14 cellular contexts compared by ENCODE assay signal in genomic region chr17:82316651-82317393, GRCh38. TPM values are rescaled to one million over a fixed set of nuclear protein-coding genes. Genes with fewer than 3 reads are reported as not detected.
DNase-seq lines count a peak whose midpoint lies in the region; ATAC-seq and TF ChIP-seq lines count a peak whose summit lies in the region.
"Had no signal": no experiment of that assay in that cellular context is flagged by ENCODE, and none has a peak within 500 bp of the region (broad histone marks: within the 10 kb centered on the region; RNA-seq: fewer than 3 reads in every experiment).

No MANE protein-coding gene starts in this region.

- H3K36me3 ChIP-seq in mucosa of descending colon (ENCODE audit: low read depth) (no peaks in the 10 kb centered on the region), vagina (no peaks in the 10 kb centered on the region), suprapubic skin (no peaks in the 10 kb centered on the region)

- TF ChIP-seq POLR2A in vagina (IDR thresholded peaks at IDR 0.05) (no peak), suprapubic skin (IDR thresholded peaks at IDR 0.05) (no peak)

- H3K36me3 Mint-ChIP-seq in activated T-helper 2 cell treated with anti-CD3 and anti-CD28 coated beads, Interferon-gamma antibody, Interleukin-2, Interleukin-4, amounts not matched to agents 10 μg/mL and 5 μg/mL and 100 μg/mL, durations not matched to agents 14 hours and 24 hours and 36 hours (ENCODE audit: low read depth), result peaks cover 33% of the 10 kb centered on the region

- H3K4me3 Mint-ChIP-seq in activated T-helper 2 cell treated with anti-CD3 and anti-CD28 coated beads, Interferon-gamma antibody, Interleukin-2, Interleukin-4, amounts not matched to agents 10 μg/mL and 5 μg/mL and 100 μg/mL, durations not matched to agents 14 hours and 24 hours and 36 hours (ENCODE audit: low read depth), result no peak overlapping the region

- no peaks in the 10 kb centered on the region for H3K27me3 ChIP-seq in vagina
- peaks cover 55% of the 10 kb centered on the region for H3K27me3 ChIP-seq in suprapubic skin

- no peak overlapping the region for H3K27ac Mint-ChIP-seq in activated T-helper 2 cell treated with anti-CD3 and anti-CD28 coated beads, Interferon-gamma antibody, Interleukin-2, Interleukin-4, amounts not matched to agents 10 μg/mL and 5 μg/mL and 100 μg/mL, durations not matched to agents 14 hours and 24 hours and 36 hours

- WGBS in suprapubic skin, result 25% methylated on average over 4 of the region's 29 CpGs

- no peak for TF ChIP-seq EP300 in suprapubic skin (IDR thresholded peaks at IDR 0.05)

- intact Hi-C loops in activated T-helper 2 cell treated with anti-CD3 and anti-CD28 coated beads, Interferon-gamma antibody, Interleukin-2, Interleukin-4, amounts not matched to agents 10 μg/mL and 5 μg/mL and 100 μg/mL, durations not matched to agents 14 hours and 24 hours and 36 hours (cut with micrococcal nuclease), result loop anchor here (1.0 kb wide), 1 partner anchor 15 kb away; no protein-coding TSS in a partner anchor
- intact Hi-C loops in mucosa of descending colon (cut with DNase I, micrococcal nuclease) (no loop called here), vagina (cut with DNase I) (no loop called here)

- peak; percentile 3 for ATAC-seq in mucosa of descending colon

- H3K27me3 Mint-ChIP-seq in activated T-helper 2 cell treated with anti-CD3 and anti-CD28 coated beads, Interferon-gamma antibody, Interleukin-2, Interleukin-4, amounts not matched to agents 10 μg/mL and 5 μg/mL and 100 μg/mL, durations not matched to agents 14 hours and 24 hours and 36 hours (ENCODE audit: low read depth), result no peaks in the 10 kb centered on the region

- no peaks in the 10 kb centered on the region for H3K9me3 ChIP-seq in mucosa of descending colon
- no peaks in the 10 kb centered on the region for H3K9me3 ChIP-seq in vagina
- H3K9me3 ChIP-seq in suprapubic skin, result no peaks in the 10 kb centered on the region

- no peak overlapping the region for H3K27ac ChIP-seq in vagina
- H3K27ac ChIP-seq in suprapubic skin, result no peak overlapping the region

- H3K4me1 Mint-ChIP-seq in activated T-helper 2 cell treated with anti-CD3 and anti-CD28 coated beads, Interferon-gamma antibody, Interleukin-2, Interleukin-4, amounts not matched to agents 10 μg/mL and 5 μg/mL and 100 μg/mL, durations not matched to agents 14 hours and 24 hours and 36 hours (ENCODE audit: low read depth), result peaks cover 15% of the 10 kb centered on the region

- TF ChIP-seq CTCF in mucosa of descending colon (IDR thresholded peaks at IDR 0.05) (no peak), vagina (IDR thresholded peaks at IDR 0.05) (no peak), suprapubic skin (IDR thresholded peaks at IDR 0.05) (no peak)

- H3K4me3 ChIP-seq in mucosa of descending colon (no peak overlapping the region), vagina (peak overlapping the region; percentile 1 to 9), suprapubic skin (no peak overlapping the region)

- no peaks in the 10 kb centered on the region for H3K9me3 Mint-ChIP-seq in activated T-helper 2 cell treated with anti-CD3 and anti-CD28 coated beads, Interferon-gamma antibody, Interleukin-2, Interleukin-4, amounts not matched to agents 10 μg/mL and 5 μg/mL and 100 μg/mL, durations not matched to agents 14 hours and 24 hours and 36 hours

- DNase-seq in stimulated activated CD4-positive, alpha-beta T cell treated with anti-CD3 and anti-CD28 coated beads, Interleukin-15, amount 100 ng/mL, for 24 hours, result peak; percentile 53
- no peak for DNase-seq in stimulated activated CD4-positive, alpha-beta T cell treated with anti-CD3 and anti-CD28 coated beads, Interleukin-4, amount 100 ng/mL, for 4 hours
- peak; percentile 31 for DNase-seq in activated T-helper 2 cell treated with anti-CD3 and anti-CD28 coated beads, Interferon-gamma antibody, Interleukin-2, Interleukin-4, amounts not matched to agents 10 μg/mL and 5 μg/mL and 100 μg/mL, durations not matched to agents 14 hours and 24 hours and 36 hours (ENCODE audit: low spot score)
- DNase-seq in mucosa of descending colon, result no peak
- no peak for DNase-seq in vagina (ENCODE audit: extremely low spot score in 2 of 2)
- DNase-seq in suprapubic skin (ENCODE audit: low spot score in 2 of 2), result no peak
- DNase-seq in GOT3 (lab: John Stamatoyannopoulos, UW), result no peak
- no peak for DNase-seq in NCI-H1436 (lab: John Stamatoyannopoulos, UW)
- DNase-seq: cortex of kidney, NCI-H1417 treated with DMSO at 0.1 percent for 48 hours, NCI-H510A had no signal

- no peaks in the 10 kb centered on the region for H3K4me1 ChIP-seq in mucosa of descending colon (ENCODE audit: low read depth)
- peaks cover 12% of the 10 kb centered on the region for H3K4me1 ChIP-seq in vagina
- H3K4me1 ChIP-seq in suprapubic skin, result peaks cover 31% of the 10 kb centered on the region

RNA-seq across cellular contexts. Expression of gene CD7, which starts 0.6 kb away (rescaled TPM):
- total RNA-seq in activated T-helper 2 cell treated with anti-CD3 and anti-CD28 coated beads, Interferon-gamma antibody, Interleukin-2, Interleukin-4, amounts not matched to agents 10 μg/mL and 5 μg/mL and 100 μg/mL, durations not matched to agents 14 hours and 24 hours and 36 hours, result 345 and 351 TPM in 2 replicates
- total RNA-seq in mucosa of descending colon (10 to 100 TPM in 2 of 3 donors, 1 to 10 TPM in 1; 10.0 to 12.8 (median 12.3) TPM), vagina (5.2 TPM), suprapubic skin (1 to 10 TPM in 3 of 4 donors, under 1 TPM in 1; 0.29 to 4.4 (median 1.6) TPM)

RNA-seq across cellular contexts. Expression of gene SECTM1, which starts 16.7 kb away (rescaled TPM):
- 2.7 and 3.7 TPM in 2 replicates for total RNA-seq in activated T-helper 2 cell treated with anti-CD3 and anti-CD28 coated beads, Interferon-gamma antibody, Interleukin-2, Interleukin-4, amounts not matched to agents 10 μg/mL and 5 μg/mL and 100 μg/mL, durations not matched to agents 14 hours and 24 hours and 36 hours
- total RNA-seq in mucosa of descending colon (100 to 1,000 TPM; 127 to 268 (median 213) TPM), vagina (37.1 TPM), suprapubic skin (10 to 100 TPM in 3 of 4 donors, 1 to 10 TPM in 1; 9.5 to 37.8 (median 16.6) TPM)

RNA-seq across cellular contexts. Expression of gene TEX19, which starts 42.2 kb away (rescaled TPM):
- total RNA-seq in activated T-helper 2 cell treated with anti-CD3 and anti-CD28 coated beads, Interferon-gamma antibody, Interleukin-2, Interleukin-4, amounts not matched to agents 10 μg/mL and 5 μg/mL and 100 μg/mL, durations not matched to agents 14 hours and 24 hours and 36 hours, result not detected in 2 replicates
- total RNA-seq in mucosa of descending colon, result not detected
- not detected for total RNA-seq in vagina
- not detected for total RNA-seq in suprapubic skin
- total RNA-seq: aorta had no signal

RNA-seq across cellular contexts. Expression of gene CSNK1D, which starts 43.3 kb away (rescaled TPM):
- 139 and 151 TPM in 2 replicates for total RNA-seq in activated T-helper 2 cell treated with anti-CD3 and anti-CD28 coated beads, Interferon-gamma antibody, Interleukin-2, Interleukin-4, amounts not matched to agents 10 μg/mL and 5 μg/mL and 100 μg/mL, durations not matched to agents 14 hours and 24 hours and 36 hours
- total RNA-seq in mucosa of descending colon (100 to 1,000 TPM; 177 to 221 (median 189) TPM), vagina (67.8 TPM), suprapubic skin (100 to 1,000 TPM in 1 of 4 donors, 10 to 100 TPM in 3; 52.3 to 142 (median 58.8) TPM)

RNA-seq across cellular contexts. Expression of gene UTS2R, which starts 54.7 kb away (rescaled TPM):
- total RNA-seq in activated T-helper 2 cell treated with anti-CD3 and anti-CD28 coated beads, Interferon-gamma antibody, Interleukin-2, Interleukin-4, amounts not matched to agents 10 μg/mL and 5 μg/mL and 100 μg/mL, durations not matched to agents 14 hours and 24 hours and 36 hours, result 0.18 TPM in 1 of 2 replicates, not detected in the other
- total RNA-seq in mucosa of descending colon (not detected), vagina (not detected), suprapubic skin (not detected)
- total RNA-seq: aorta, fibroblast of lung, liver had no signal

Comparison
In these comparisons a context has a peak if more than half of its experiments do, and no peak if none do; other contexts are left out.
1. DNase-seq: peak in stimulated activated CD4-positive, alpha-beta T cell treated with anti-CD3 and anti-CD28 coated beads, Interleukin-15, amount 100 ng/mL, for 24 hours (single experiment) and activated T-helper 2 cell treated with anti-CD3 and anti-CD28 coated beads, Interferon-gamma antibody, Interleukin-2, Interleukin-4, amounts not matched to agents 10 μg/mL and 5 μg/mL and 100 μg/mL, durations not matched to agents 14 hours and 24 hours and 36 hours (single experiment); none in stimulated activated CD4-positive, alpha-beta T cell treated with anti-CD3 and anti-CD28 coated beads, Interleukin-4, amount 100 ng/mL, for 4 hours (0 of 2), mucosa of descending colon (0 of 3), vagina (0 of 2), suprapubic skin (0 of 2), GOT3 (single experiment) and NCI-H1436 (single experiment).
2. H3K4me3 ChIP-seq: peak in vagina (2 of 2); none in mucosa of descending colon (single experiment) and suprapubic skin (single experiment).
3. RNA of gene CD7, which starts 0.6 kb away (total RNA-seq): 345 to 351 TPM in activated T-helper 2 cell treated with anti-CD3 and anti-CD28 coated beads, Interferon-gamma antibody, Interleukin-2, Interleukin-4, amounts not matched to agents 10 μg/mL and 5 μg/mL and 100 μg/mL, durations not matched to agents 14 hours and 24 hours and 36 hours; 10.0 to 12.8 TPM in mucosa of descending colon, 5.2 TPM in vagina (single experiment) and 0.29 to 4.4 TPM in suprapubic skin; every median in the first group is over 10 times any median in the second.